Comparison of ENCODE assay signal across 24 cellular contexts in the genomic region with DNA sequence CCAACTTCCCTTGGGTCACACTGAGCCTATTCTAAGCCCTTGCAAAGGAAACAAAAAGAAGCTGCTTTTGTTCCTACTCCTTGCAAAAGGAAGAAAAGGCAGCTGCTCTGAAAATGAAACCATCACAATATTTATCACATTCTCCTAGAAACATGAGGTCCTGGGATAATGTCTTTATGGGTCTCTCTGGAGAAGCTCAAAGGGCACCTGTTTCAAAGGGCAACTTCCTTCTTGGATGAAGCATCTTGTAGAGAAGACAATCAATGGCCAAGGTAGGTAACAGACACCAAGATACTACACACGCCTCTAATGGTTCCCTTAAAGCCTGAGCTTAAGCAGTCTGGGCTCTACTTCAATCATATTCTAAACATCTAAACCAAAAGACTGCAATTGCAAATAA. TPM values are rescaled to one million over a fixed set of nuclear protein-coding genes. Genes with fewer than 3 reads are reported as not detected.
DNase-seq lines count a peak whose midpoint lies in the region; ATAC-seq and TF ChIP-seq lines count a peak whose summit lies in the region.
"Had no signal": no experiment of that assay in that cellular context is flagged by ENCODE, and none has a peak within 500 bp of the region (broad histone marks: within the 10 kb centered on the region; RNA-seq: fewer than 3 reads in every experiment).

No MANE protein-coding gene starts in this region.

- no peak for TF ChIP-seq CTCF in endodermal cell (conservative IDR thresholded peaks at IDR 0.05)

- peaks cover 6% of the 10 kb centered on the region for H3K36me3 ChIP-seq in endodermal cell (ENCODE audit: control insufficient read depth, insufficient read depth, low read length)
- H3K36me3 ChIP-seq: prostate gland, transverse colon had no signal

- no peaks in the 10 kb centered on the region for H3K9me3 ChIP-seq in endodermal cell (ENCODE audit: control insufficient read depth, low read length)
- H3K9me3 ChIP-seq: prostate gland, spleen, transverse colon had no signal

- peak overlapping the region; percentile 95 for H3K27ac Mint-ChIP-seq in T-helper 1 cell treated with Interleukin-12 subunit alpha and Interleukin-12 subunit beta and Interleukin-4 antibody, amounts not matched to agents 30 μg/mL and 1 μg/mL, for 36 hours
- H3K27ac Mint-ChIP-seq in IgD-negative memory B cell (peak overlapping the region; percentile 89 to 100 (median 100)), endodermal cell (no peak overlapping the region)
- H3K27ac Mint-ChIP-seq in activated naive CD8-positive, alpha-beta T cell: peak overlapping the region; percentile 99
- H3K27ac Mint-ChIP-seq in naive thymus-derived CD8-positive, alpha-beta T cell: peak overlapping the region; percentile 90 to 100 (median 100)

- DNase-seq in T-helper 1 cell (no peak), endodermal cell (no peak), DMS79 (lab: John Stamatoyannopoulos, UW) (no peak)
- no peak for DNase-seq in naive thymus-derived CD8-positive, alpha-beta T cell
- DNase-seq: aorta, DMS53, foreskin keratinocyte, H7, NCI-H1048, NCI-H2081 treated with DMSO at 0.1 percent for 48 hours, NCI-H524 treated with DMSO at 0.1 percent for 48 hours, SHP77, spleen, T1000, transverse colon had no signal

- H3K9me3 Mint-ChIP-seq in T-helper 1 cell treated with Interleukin-12 subunit alpha and Interleukin-12 subunit beta and Interleukin-4 antibody, amounts not matched to agents 30 μg/mL and 1 μg/mL, for 36 hours: no peaks in the 10 kb centered on the region
- no peaks in the 10 kb centered on the region for H3K9me3 Mint-ChIP-seq in IgD-negative memory B cell
- H3K9me3 Mint-ChIP-seq in activated naive CD8-positive, alpha-beta T cell (ENCODE audit: low read depth): no peaks in the 10 kb centered on the region
- H3K9me3 Mint-ChIP-seq in naive thymus-derived CD8-positive, alpha-beta T cell: no peaks in the 10 kb centered on the region
- H3K9me3 Mint-ChIP-seq in endodermal cell: no peaks in the 10 kb centered on the region

- POLR2A ChIA-PET in naive thymus-derived CD8-positive, alpha-beta T cell (lab: Charles Lee): interaction anchor here (1.8 to 6.1 kb wide), 4 partner anchors 9 to 22 kb away, joined by 4 to 75 read pairs (median 12); a partner anchor contains a TSS

- 83 to 100% methylated on average over 1 of the region's 1 CpG for WGBS in endodermal cell (ENCODE audit: insufficient coverage in 1 of 2, insufficient read length in 1 of 2), 2 experiments

- no peak for ATAC-seq in naive thymus-derived CD8-positive, alpha-beta T cell
- ATAC-seq in SK-N-SH treated with all-trans-retinoic acid at 6 μM for 48 hours: no peak
- ATAC-seq: foreskin keratinocyte, K562, left lobe of liver had no signal

- no peaks in the 10 kb centered on the region for H3K27me3 ChIP-seq in endodermal cell (ENCODE audit: control insufficient read depth, insufficient read depth, low read length, poor library complexity, severe bottlenecking)
- H3K27me3 ChIP-seq: foreskin keratinocyte, spleen, transverse colon had no signal

- peak overlapping the region; percentile 1 for H3K4me3 Mint-ChIP-seq in T-helper 1 cell treated with Interleukin-12 subunit alpha and Interleukin-12 subunit beta and Interleukin-4 antibody, amounts not matched to agents 30 μg/mL and 1 μg/mL, for 36 hours
- H3K4me3 Mint-ChIP-seq in IgD-negative memory B cell (peak overlapping the region; percentile 9 to 86 (median 76)), endodermal cell (no peak overlapping the region)
- H3K4me3 Mint-ChIP-seq in activated naive CD8-positive, alpha-beta T cell: no peak overlapping the region
- H3K4me3 Mint-ChIP-seq in naive thymus-derived CD8-positive, alpha-beta T cell: peak overlapping the region in 4 of 10 donors; percentile 3 to 91 (median 30)

- no peak overlapping the region for H3K4me3 ChIP-seq in endodermal cell (ENCODE audit: low read length)
- H3K4me3 ChIP-seq: coronary artery, K562, prostate gland, spleen, transverse colon had no signal

- H3K36me3 Mint-ChIP-seq in T-helper 1 cell treated with Interleukin-12 subunit alpha and Interleukin-12 subunit beta and Interleukin-4 antibody, amounts not matched to agents 30 μg/mL and 1 μg/mL, for 36 hours (ENCODE audit: low read depth): peaks cover 23% of the 10 kb centered on the region
- H3K36me3 Mint-ChIP-seq in IgD-negative memory B cell (peaks cover 6% of the 10 kb centered on the region), endodermal cell (ENCODE audit: low read depth) (peaks cover 7% of the 10 kb centered on the region)
- peaks cover 6% of the 10 kb centered on the region for H3K36me3 Mint-ChIP-seq in activated naive CD8-positive, alpha-beta T cell
- peaks cover 0 to 3% (median 0%) of the 10 kb centered on the region in 3 donors for H3K36me3 Mint-ChIP-seq in naive thymus-derived CD8-positive, alpha-beta T cell

- H3K9ac ChIP-seq in endodermal cell (ENCODE audit: extremely low read depth, low read length, poor library complexity, severe bottlenecking): no peak overlapping the region

- no peaks in the 10 kb centered on the region for H3K27me3 Mint-ChIP-seq in T-helper 1 cell treated with Interleukin-12 subunit alpha and Interleukin-12 subunit beta and Interleukin-4 antibody, amounts not matched to agents 30 μg/mL and 1 μg/mL, for 36 hours (ENCODE audit: low read depth)
- no peaks in the 10 kb centered on the region for H3K27me3 Mint-ChIP-seq in IgD-negative memory B cell
- H3K27me3 Mint-ChIP-seq in activated naive CD8-positive, alpha-beta T cell: no peaks in the 10 kb centered on the region
- H3K27me3 Mint-ChIP-seq in naive thymus-derived CD8-positive, alpha-beta T cell: no peaks in the 10 kb centered on the region
- H3K27me3 Mint-ChIP-seq in endodermal cell (ENCODE audit: insufficient read depth): no peaks in the 10 kb centered on the region

- no peak overlapping the region for H3K27ac ChIP-seq in endodermal cell (ENCODE audit: low read depth, low read length)
- H3K27ac ChIP-seq: 22Rv1, coronary artery, foreskin keratinocyte, prostate gland, transverse colon had no signal

- peaks cover 19% of the 10 kb centered on the region for H3K4me1 ChIP-seq in endodermal cell (ENCODE audit: control insufficient read depth, insufficient read depth, low read length)
- H3K4me1 ChIP-seq: foreskin keratinocyte had no signal

- H3K4me1 Mint-ChIP-seq in T-helper 1 cell treated with Interleukin-12 subunit alpha and Interleukin-12 subunit beta and Interleukin-4 antibody, amounts not matched to agents 30 μg/mL and 1 μg/mL, for 36 hours (ENCODE audit: low read depth): peaks cover 75% of the 10 kb centered on the region
- H3K4me1 Mint-ChIP-seq in IgD-negative memory B cell: peaks cover 64 to 87% (median 80%) of the 10 kb centered on the region in 3 donors
- peaks cover 91% of the 10 kb centered on the region for H3K4me1 Mint-ChIP-seq in activated naive CD8-positive, alpha-beta T cell (ENCODE audit: low read depth)
- H3K4me1 Mint-ChIP-seq in naive thymus-derived CD8-positive, alpha-beta T cell: peaks cover 52 to 97% (median 89%) of the 10 kb centered on the region in 4 donors
- peaks cover 54% of the 10 kb centered on the region for H3K4me1 Mint-ChIP-seq in endodermal cell

TF ChIP-seq in SK-N-SH treated with all-trans-retinoic acid at 6 μM for 48 hours, 23 proteins besides CTCF, POLR2A, EP300 and RAD21:
- TF ChIP-seq, protein P1, sequence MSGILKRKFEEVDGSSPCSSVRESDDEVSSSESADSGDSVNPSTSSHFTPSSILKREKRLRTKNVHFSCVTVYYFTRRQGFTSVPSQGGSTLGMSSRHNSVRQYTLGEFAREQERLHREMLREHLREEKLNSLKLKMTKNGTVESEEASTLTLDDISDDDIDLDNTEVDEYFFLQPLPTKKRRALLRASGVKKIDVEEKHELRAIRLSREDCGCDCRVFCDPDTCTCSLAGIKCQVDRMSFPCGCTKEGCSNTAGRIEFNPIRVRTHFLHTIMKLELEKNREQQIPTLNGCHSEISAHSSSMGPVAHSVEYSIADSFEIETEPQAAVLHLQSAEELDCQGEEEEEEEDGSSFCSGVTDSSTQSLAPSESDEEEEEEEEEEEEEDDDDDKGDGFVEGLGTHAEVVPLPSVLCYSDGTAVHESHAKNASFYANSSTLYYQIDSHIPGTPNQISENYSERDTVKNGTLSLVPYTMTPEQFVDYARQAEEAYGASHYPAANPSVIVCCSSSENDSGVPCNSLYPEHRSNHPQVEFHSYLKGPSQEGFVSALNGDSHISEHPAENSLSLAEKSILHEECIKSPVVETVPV (CRISPR knock-in tag; IDR thresholded peaks at IDR 0.05): no peak
- no peak for TF ChIP-seq PPARA (CRISPR knock-in tag; IDR thresholded peaks at IDR 0.05; ENCODE audit: borderline replicate concordance)
- TF ChIP-seq ZNF70 (CRISPR knock-in tag; IDR thresholded peaks at IDR 0.05): no peak
- TF ChIP-seq, protein P2, sequence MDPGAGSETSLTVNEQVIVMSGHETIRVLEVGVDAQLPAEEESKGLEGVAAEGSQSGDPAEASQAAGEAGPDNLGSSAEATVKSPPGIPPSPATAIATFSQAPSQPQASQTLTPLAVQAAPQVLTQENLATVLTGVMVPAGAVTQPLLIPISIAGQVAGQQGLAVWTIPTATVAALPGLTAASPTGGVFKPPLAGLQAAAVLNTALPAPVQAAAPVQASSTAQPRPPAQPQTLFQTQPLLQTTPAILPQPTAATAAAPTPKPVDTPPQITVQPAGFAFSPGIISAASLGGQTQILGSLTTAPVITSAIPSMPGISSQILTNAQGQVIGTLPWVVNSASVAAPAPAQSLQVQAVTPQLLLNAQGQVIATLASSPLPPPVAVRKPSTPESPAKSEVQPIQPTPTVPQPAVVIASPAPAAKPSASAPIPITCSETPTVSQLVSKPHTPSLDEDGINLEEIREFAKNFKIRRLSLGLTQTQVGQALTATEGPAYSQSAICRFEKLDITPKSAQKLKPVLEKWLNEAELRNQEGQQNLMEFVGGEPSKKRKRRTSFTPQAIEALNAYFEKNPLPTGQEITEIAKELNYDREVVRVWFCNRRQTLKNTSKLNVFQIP (CRISPR knock-in tag; IDR thresholded peaks at IDR 0.05; ENCODE audit: borderline replicate concordance, low read depth): no peak
TF ChIP-seq in SK-N-SH treated with all-trans-retinoic acid at 6 μM for 48 hours: peak in this region for 0.

RNA-seq across cellular contexts. Expression of a gene that starts 10.4 kb away (rescaled TPM):
- 156 TPM for polyA plus RNA-seq in IgD-negative memory B cell
- total RNA-seq in naive thymus-derived CD8-positive, alpha-beta T cell: 10 to 100 TPM; 59.4 to 67.4 TPM
- polyA plus RNA-seq in naive thymus-derived CD8-positive, alpha-beta T cell: 10 to 100 TPM; 32.5 to 38.1 (median 33.0) TPM
- total RNA-seq in endodermal cell: 100 to 1,000 TPM; 103 to 108 TPM
- 140 TPM for polyA plus RNA-seq in endodermal cell (2013, experiment 1 of 2)
- polyA plus RNA-seq in endodermal cell (2013, experiment 2 of 2): 132 TPM

Comparison
In these comparisons a context has a peak if more than half of its experiments do, and no peak if none do; other contexts are left out.
1. H3K4me3 Mint-ChIP-seq: peak in T-helper 1 cell treated with Interleukin-12 subunit alpha and Interleukin-12 subunit beta and Interleukin-4 antibody, amounts not matched to agents 30 μg/mL and 1 μg/mL, for 36 hours (single experiment) and IgD-negative memory B cell (4 of 4); none in activated naive CD8-positive, alpha-beta T cell (single experiment) and endodermal cell (single experiment).